In the genomic region with DNA sequence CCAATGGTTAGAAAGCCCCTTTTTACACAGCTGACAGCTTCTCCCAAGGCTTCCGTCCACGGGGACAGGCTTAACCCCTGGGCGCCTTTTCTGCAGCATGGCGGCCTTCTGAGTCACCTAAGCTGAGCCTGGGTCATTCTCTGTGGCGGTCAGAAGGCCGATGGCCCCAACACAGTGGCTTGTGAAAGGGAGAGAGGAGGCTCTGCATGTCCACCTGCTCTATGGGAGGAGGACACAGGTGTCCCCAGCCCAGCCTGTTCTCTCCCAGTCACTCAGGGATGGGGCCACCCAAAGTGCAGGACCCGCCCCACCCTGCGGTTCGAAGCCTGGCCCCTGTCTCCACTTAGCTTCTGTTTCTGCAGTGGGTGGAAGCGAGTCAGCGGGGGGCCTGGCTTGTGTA, we compare ENCODE assay signal across 22 cellular contexts.
"Had no signal": no experiment of that assay in that cellular context is flagged by ENCODE, and none has a peak within 500 bp of the region (broad histone marks: within the 10 kb centered on the region; RNA-seq: fewer than 3 reads in every experiment).

No MANE protein-coding gene starts in this region.

- H3K4me1 ChIP-seq: colonic mucosa had no signal

- DNase-seq: activated CD4-positive, alpha-beta T cell treated with anti-CD3 and anti-CD28 coated beads, Interleukin-2, amount 10 ng/mL, durations not matched to agents 7 days and 5 days; activated CD8-positive, alpha-beta T cell treated with anti-CD3 and anti-CD28 coated beads, Interleukin-2, amount 10 ng/mL, durations not matched to agents 7 days and 5 days; activated naive CD4-positive, alpha-beta T cell treated with Interleukin-2 at 50 U/mL for 16 hours; activated T-cell treated with anti-CD3 and anti-CD28 coated beads, Interleukin-2, amount 50 U/mL, for 24 hours; anterior cingulate cortex; central memory CD4-positive, alpha-beta T cell; colonic mucosa; gastrocnemius medialis; heart left ventricle; left lung; mucosa of descending colon; naive thymus-derived CD4-positive, alpha-beta T cell; psoas muscle; stimulated activated CD4-positive, alpha-beta T cell treated with anti-CD3 and anti-CD28 coated beads, Interleukin-15, amount 100 ng/mL, for 24 hours; stimulated activated CD4-positive, alpha-beta T cell treated with anti-CD3 and anti-CD28 coated beads, Interleukin-2, amount 100 ng/mL, for 48 hours; stimulated activated naive CD8-positive, alpha-beta T cell treated with anti-CD3 and anti-CD28 coated beads, Interleukin-15, amount 100 ng/mL, for 72 hours; transverse colon had no signal

- H3K36me3 ChIP-seq: colonic mucosa, gastrocnemius medialis, neural progenitor cell, suprapubic skin, transverse colon, vagina had no signal

- H3K4me2 ChIP-seq: neural progenitor cell had no signal

- H3K9me3 ChIP-seq: colonic mucosa, gastrocnemius medialis, heart left ventricle, left lung, mucosa of descending colon, psoas muscle, suprapubic skin, transverse colon, vagina had no signal

- H3K9ac ChIP-seq: neural progenitor cell had no signal

- H3K27ac ChIP-seq: colonic mucosa, gastrocnemius medialis, left lung, neural progenitor cell, psoas muscle, suprapubic skin, transverse colon, vagina had no signal

- ATAC-seq: activated CD8-positive, alpha-beta T cell treated with anti-CD3 and anti-CD28 coated beads, Interleukin-2, amount 10 ng/mL, durations not matched to agents 7 days and 5 days; esophagus mucosa; gastrocnemius medialis; heart left ventricle; left lung; naive thymus-derived CD4-positive, alpha-beta T cell; psoas muscle; right cardiac atrium; stimulated activated naive CD8-positive, alpha-beta T cell treated with anti-CD3 and anti-CD28 coated beads, Interleukin-15, amount 100 ng/mL, for 72 hours had no signal

- H3K4me3 ChIP-seq: colonic mucosa, gastrocnemius medialis, heart left ventricle, left lung, mucosa of descending colon, neural progenitor cell, psoas muscle, suprapubic skin, transverse colon, vagina had no signal

- H2AFZ ChIP-seq: neural progenitor cell had no signal

- H3K27me3 ChIP-seq: colonic mucosa, gastrocnemius medialis, heart left ventricle, left lung, neural progenitor cell, suprapubic skin, transverse colon, vagina had no signal
